ENCODE assay signal across 20 cellular contexts in genomic region chr1:158014702-158015320, GRCh38. TPM values are rescaled to one million over a fixed set of nuclear protein-coding genes. Genes with fewer than 3 reads are reported as not detected.
DNase-seq lines count a peak whose midpoint lies in the region; ATAC-seq and TF ChIP-seq lines count a peak whose summit lies in the region.
"Had no signal": no experiment of that assay in that cellular context is flagged by ENCODE, and none has a peak within 500 bp of the region (broad histone marks: within the 10 kb centered on the region; RNA-seq: fewer than 3 reads in every experiment).

No MANE protein-coding gene starts in this region.

- TF ChIP-seq POLR2A in tibial nerve (IDR thresholded peaks at IDR 0.05) = no peak

- H3K27me3 ChIP-seq in HUES48 (ENCODE audit: control insufficient read depth, insufficient read depth, low read length) = no peaks in the 10 kb centered on the region
- H3K27me3 ChIP-seq in mammary epithelial cell (ENCODE audit: insufficient read depth, low read length) = no peaks in the 10 kb centered on the region
- no peaks in the 10 kb centered on the region for H3K27me3 ChIP-seq in tibial nerve
- H3K27me3 ChIP-seq: cardiac muscle cell had no signal

- H3K27ac ChIP-seq in HUES48 (ENCODE audit: low read depth, low read length) (peak overlapping the region; percentile 67), mammary epithelial cell (ENCODE audit: insufficient read depth, low read depth, low read length) (peak overlapping the region; percentile 13), tibial nerve (peak overlapping the region; percentile 46 to 97 (median 80)), OCI-LY7 (ENCODE audit: low read depth, low read length, poor library complexity, severe bottlenecking) (no peak overlapping the region)
- H3K27ac ChIP-seq: cardiac muscle cell had no signal

- POLR2A ChIA-PET in OCI-LY7 (lab: Charles Lee) = no interaction called here

- no peaks in the 10 kb centered on the region for H3K27me3 Mint-ChIP-seq in mesothelial cell of epicardium (ENCODE audit: low read depth)
- peaks cover 3% of the 10 kb centered on the region for H3K27me3 Mint-ChIP-seq in T-helper 2 cell treated with Interferon-gamma antibody and Interleukin-4, amounts not matched to agents 5 μg/mL and 100 μg/mL, for 36 hours (ENCODE audit: low read depth)

- WGBS in mammary epithelial cell (ENCODE audit: low coverage, missing lambda C conversion rate) = 71% methylated on average over 5 of the region's 6 CpGs
- 34 to 49% methylated on average over 6 of the region's 6 CpGs for WGBS in tibial nerve, 2 donors

- H3K4me2 ChIP-seq in mammary epithelial cell (ENCODE audit: insufficient read depth, low read depth, low read length) (no peak overlapping the region), OCI-LY7 (ENCODE audit: low read length) (no peak overlapping the region)

- CTCF ChIA-PET in mammary epithelial cell (lab: Charles Lee; ENCODE audit: low non-redundant PET) (no interaction called here), OCI-LY7 (lab: Charles Lee; ENCODE audit: unreplicated experiment) (no interaction called here)

- dilution Hi-C loops in mammary epithelial cell (cut with HindIII; ENCODE audit: low sequenced_read_pairs) = no loop called here

- TF ChIP-seq CTCF in mammary epithelial cell (conservative IDR thresholded peaks at IDR 0.05 in 1 of 2, IDR thresholded peaks at IDR 0.05 in 1 of 2; ENCODE audit: extremely low read depth in 1 of 2, insufficient read depth in 1 of 2, low read depth in 1 of 2, low read length in 2 of 2) (no peak), mesothelial cell of epicardium (IDR thresholded peaks at IDR 0.05; ENCODE audit: unreplicated experiment) (no peak), tibial nerve (IDR thresholded peaks at IDR 0.05) (no peak), OCI-LY7 (conservative IDR thresholded peaks at IDR 0.05; ENCODE audit: low read length) (no peak)

- H4K20me1 ChIP-seq in mammary epithelial cell (ENCODE audit: insufficient read depth, low read length) (no peaks in the 10 kb centered on the region), OCI-LY7 (ENCODE audit: insufficient read depth, low read length) (no peaks in the 10 kb centered on the region)

- H3K9me3 ChIP-seq in HUES48 (ENCODE audit: control insufficient read depth, insufficient read depth, low read length) (no peaks in the 10 kb centered on the region), mammary epithelial cell (replicated peaks; ENCODE audit: insufficient read depth, low read length) (no peaks in the 10 kb centered on the region), tibial nerve (no peaks in the 10 kb centered on the region), OCI-LY7 (ENCODE audit: low read length) (no peaks in the 10 kb centered on the region)

- no peaks in the 10 kb centered on the region for H3K9me3 Mint-ChIP-seq in mesothelial cell of epicardium
- H3K9me3 Mint-ChIP-seq in T-helper 2 cell treated with Interferon-gamma antibody and Interleukin-4, amounts not matched to agents 5 μg/mL and 100 μg/mL, for 36 hours = no peaks in the 10 kb centered on the region
- H3K9me3 Mint-ChIP-seq: activated naive CD4-positive, alpha-beta T cell treated with anti-CD3 and anti-CD28 coated beads, Interleukin-2, amount 50 U/mL, for 24 hours; memory B cell; stimulated activated naive B cell treated with anti-CD40 and anti-IgM and Interleukin-4, amounts not matched to agents 10 μg/mL and 1 μg/mL and 100 μg/mL, for 72 hours had no signal

- no peak overlapping the region for H3K4me3 Mint-ChIP-seq in mesothelial cell of epicardium
- no peak overlapping the region for H3K4me3 Mint-ChIP-seq in T-helper 2 cell treated with Interferon-gamma antibody and Interleukin-4, amounts not matched to agents 5 μg/mL and 100 μg/mL, for 36 hours
- H3K4me3 Mint-ChIP-seq: activated naive CD4-positive, alpha-beta T cell treated with anti-CD3 and anti-CD28 coated beads, Interleukin-2, amount 50 U/mL, for 24 hours; memory B cell; stimulated activated naive B cell treated with anti-CD40 and anti-IgM and Interleukin-4, amounts not matched to agents 10 μg/mL and 1 μg/mL and 100 μg/mL, for 72 hours had no signal

- H2AFZ ChIP-seq in mammary epithelial cell (ENCODE audit: low read depth, low read length) (no peak overlapping the region), OCI-LY7 (ENCODE audit: low read length) (no peak overlapping the region)

- DNase-seq in mammary epithelial cell = no peak
- DNase-seq in mesothelial cell of epicardium (ENCODE audit: low spot score in 2 of 2, unreplicated experiment in 2 of 2) = no peak
- no peak for DNase-seq in tibial nerve (ENCODE audit: low spot score in 2 of 2)
- DNase-seq in stimulated activated CD4-positive, alpha-beta T cell treated with anti-CD3 and anti-CD28 coated beads, Interleukin-4, amount 100 ng/mL, for 24 hours = no peak
- no peak for DNase-seq in T-helper 2 cell treated with Interferon-gamma antibody and Interleukin-4, amounts not matched to agents 5 μg/mL and 100 μg/mL, for 36 hours (ENCODE audit: low spot score)
- DNase-seq in OCI-LY7 (ENCODE audit: low spot score) = no peak
- DNase-seq: AML-193; Calu3; NCI-H1092; NCI-H2171 treated with DMSO at 0.1 percent for 48 hours; SHP77 treated with DMSO at 0.1 percent for 48 hours; small intestine; stimulated activated naive B cell treated with anti-CD40 and anti-IgM and Interleukin-4, amounts not matched to agents 10 μg/mL and 1 μg/mL and 100 μg/mL, for 72 hours had no signal

- ATAC-seq in esophagus mucosa = no peak
- ATAC-seq: K562; stimulated activated naive B cell treated with anti-CD40 and anti-IgM and Interleukin-4, amounts not matched to agents 10 μg/mL and 1 μg/mL and 100 μg/mL, for 72 hours had no signal

- in situ Hi-C loops in mammary epithelial cell (cut with MboI; ENCODE audit: low sequenced_read_pairs in 2 of 2) = no loop called here

- H3K9me2 ChIP-seq in OCI-LY7 (ENCODE audit: insufficient read depth, low read length) = no peaks in the 10 kb centered on the region

- H3K4me1 ChIP-seq in HUES48 (ENCODE audit: control insufficient read depth, insufficient read depth, low read length) = peaks cover 73% of the 10 kb centered on the region
- H3K4me1 ChIP-seq in mammary epithelial cell (ENCODE audit: insufficient read depth, low read length) = peaks cover 93% of the 10 kb centered on the region
- peaks cover 0 to 98% (median 70%) of the 10 kb centered on the region in 4 donors for H3K4me1 ChIP-seq in tibial nerve
- H3K4me1 ChIP-seq in OCI-LY7 (ENCODE audit: insufficient read depth, low read length, poor library complexity, severe bottlenecking) = no peaks in the 10 kb centered on the region

- H3K36me3 ChIP-seq in HUES48 (ENCODE audit: control insufficient read depth, insufficient read depth, low read length) (no peaks in the 10 kb centered on the region), mammary epithelial cell (ENCODE audit: insufficient read depth, low read length) (peaks cover 7% of the 10 kb centered on the region), tibial nerve (no peaks in the 10 kb centered on the region), OCI-LY7 (ENCODE audit: insufficient read depth, low read length) (no peaks in the 10 kb centered on the region)
- H3K36me3 ChIP-seq: cardiac muscle cell had no signal

- intact Hi-C loops in mammary epithelial cell (cut with micrococcal nuclease) (no loop called here), OCI-LY7 (cut with micrococcal nuclease; ENCODE audit: unreplicated experiment) (no loop called here)

- peak overlapping the region; percentile 95 for H3K27ac Mint-ChIP-seq in mesothelial cell of epicardium
- H3K27ac Mint-ChIP-seq in T-helper 2 cell treated with Interferon-gamma antibody and Interleukin-4, amounts not matched to agents 5 μg/mL and 100 μg/mL, for 36 hours = no peak overlapping the region
- H3K27ac Mint-ChIP-seq: activated naive CD4-positive, alpha-beta T cell treated with anti-CD3 and anti-CD28 coated beads, Interleukin-2, amount 50 U/mL, for 24 hours; memory B cell; stimulated activated naive B cell treated with anti-CD40 and anti-IgM and Interleukin-4, amounts not matched to agents 10 μg/mL and 1 μg/mL and 100 μg/mL, for 72 hours had no signal

- H3K4me1 Mint-ChIP-seq in mesothelial cell of epicardium = peaks cover 91% of the 10 kb centered on the region
- no peaks in the 10 kb centered on the region for H3K4me1 Mint-ChIP-seq in T-helper 2 cell treated with Interferon-gamma antibody and Interleukin-4, amounts not matched to agents 5 μg/mL and 100 μg/mL, for 36 hours (ENCODE audit: low read depth)
- H3K4me1 Mint-ChIP-seq: activated naive CD4-positive, alpha-beta T cell treated with anti-CD3 and anti-CD28 coated beads, Interleukin-2, amount 50 U/mL, for 24 hours; stimulated activated naive B cell treated with anti-CD40 and anti-IgM and Interleukin-4, amounts not matched to agents 10 μg/mL and 1 μg/mL and 100 μg/mL, for 72 hours had no signal

- TF ChIP-seq EP300 in tibial nerve (IDR thresholded peaks at IDR 0.05) = no peak

- no TSS peak for BruUV-seq in mammary epithelial cell (replicated peaks; lab: Mats Ljungman, UMichigan)
- BruUV-seq in OCI-LY7 (replicated peaks; lab: Mats Ljungman, UMichigan) = no TSS peak

- H3K79me2 ChIP-seq in mammary epithelial cell (ENCODE audit: insufficient read depth, low read length) (peaks cover 85% of the 10 kb centered on the region), OCI-LY7 (ENCODE audit: insufficient read depth, low read depth, low read length) (no peaks in the 10 kb centered on the region)

- H3K4me3 ChIP-seq in HUES48 (ENCODE audit: low read depth, low read length) (no peak overlapping the region), mammary epithelial cell (replicated peaks in 1 of 3; ENCODE audit: insufficient read depth in 1 of 3, low read depth in 2 of 3, low read length in 3 of 3) (no peak overlapping the region), tibial nerve (no peak overlapping the region), OCI-LY7 (ENCODE audit: low read depth, low read length, poor library complexity, severe bottlenecking) (no peak overlapping the region)
- H3K4me3 ChIP-seq: cardiac muscle cell, K562 had no signal

- H3K9ac ChIP-seq in HUES48 (ENCODE audit: low read depth, low read length) (no peak overlapping the region), mammary epithelial cell (ENCODE audit: insufficient read depth, low read length) (no peak overlapping the region)

- no peaks in the 10 kb centered on the region for H3K36me3 Mint-ChIP-seq in mesothelial cell of epicardium
- no peaks in the 10 kb centered on the region for H3K36me3 Mint-ChIP-seq in T-helper 2 cell treated with Interferon-gamma antibody and Interleukin-4, amounts not matched to agents 5 μg/mL and 100 μg/mL, for 36 hours (ENCODE audit: low read depth)
- H3K36me3 Mint-ChIP-seq: activated naive CD4-positive, alpha-beta T cell treated with anti-CD3 and anti-CD28 coated beads, Interleukin-2, amount 50 U/mL, for 24 hours; memory B cell; stimulated activated naive B cell treated with anti-CD40 and anti-IgM and Interleukin-4, amounts not matched to agents 10 μg/mL and 1 μg/mL and 100 μg/mL, for 72 hours had no signal

RNA-seq across cellular contexts. Expression of gene KIRREL1, which starts 21.4 kb away (rescaled TPM):
- 100 to 1,000 TPM in 1 of 2 donors, 10 to 100 TPM in 1; 92.2 to 130 TPM for total RNA-seq in mammary epithelial cell
- polyA plus RNA-seq in mammary epithelial cell = 43.7 TPM
- polyA minus RNA-seq in mammary epithelial cell = 159 TPM
- total RNA-seq in mesothelial cell of epicardium = 178 to 189 TPM (median 180 TPM) in 3 replicates
- 10 to 100 TPM; 47.1 to 60.6 (median 50.7) TPM for total RNA-seq in tibial nerve
- total RNA-seq in OCI-LY7 (2014; rRNA removed; shearing (Covaris generic)) = not detected in 2 replicates
- not detected in 2 replicates for total RNA-seq in OCI-LY7 (2022)
- 9.9 TPM for total RNA-seq in esophagus mucosa
- total RNA-seq: T-helper 2 cell treated with Interferon-gamma antibody and Interleukin-4, amounts not matched to agents 100 ng/mL and 5 ng/mL, for 36 hours had no signal

Comparison
In these comparisons a context has a peak if more than half of its experiments do, and no peak if none do; other contexts are left out.
1. RNA of gene KIRREL1, which starts 21.4 kb away (total RNA-seq): 178 to 189 TPM in mesothelial cell of epicardium, 92.2 to 130 TPM in mammary epithelial cell, 47.1 to 60.6 TPM in tibial nerve and 9.9 TPM in esophagus mucosa (single experiment); not detected in OCI-LY7; every median in the first group is over 10 times any median in the second.